Comparison of ENCODE assay signal across 1 cellular context in the genomic region with DNA sequence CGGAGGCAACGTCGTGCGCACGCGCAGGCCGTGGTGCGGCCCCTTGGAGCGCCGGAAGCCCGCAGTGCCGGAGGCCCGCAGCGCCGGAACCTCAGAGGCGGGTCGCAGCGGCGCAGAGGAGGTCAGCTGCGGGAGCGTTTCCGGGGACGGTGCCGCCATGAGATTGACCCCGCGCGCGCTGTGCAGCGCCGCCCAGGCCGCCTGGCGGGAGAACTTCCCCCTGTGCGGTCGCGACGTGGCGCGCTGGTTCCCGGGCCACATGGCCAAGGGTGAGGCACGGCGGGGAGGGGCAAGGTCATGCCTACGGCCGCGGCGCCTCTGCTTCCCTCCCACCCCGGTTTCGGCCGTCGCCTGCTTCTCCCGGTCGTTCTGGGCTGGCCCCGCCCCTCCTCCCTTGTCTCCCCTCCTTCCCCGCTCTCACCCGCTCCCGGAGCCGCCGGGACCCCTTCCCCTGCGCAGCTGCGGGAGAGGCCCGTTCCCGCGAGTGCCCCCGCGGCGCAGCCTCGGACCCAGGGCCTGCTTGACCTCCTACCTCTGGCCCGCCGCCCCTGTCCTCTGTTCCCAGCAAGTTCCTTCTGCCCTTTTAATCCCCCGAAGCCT.
TF ChIP-seq lines count a peak whose summit lies in the region.

A gene with protein sequence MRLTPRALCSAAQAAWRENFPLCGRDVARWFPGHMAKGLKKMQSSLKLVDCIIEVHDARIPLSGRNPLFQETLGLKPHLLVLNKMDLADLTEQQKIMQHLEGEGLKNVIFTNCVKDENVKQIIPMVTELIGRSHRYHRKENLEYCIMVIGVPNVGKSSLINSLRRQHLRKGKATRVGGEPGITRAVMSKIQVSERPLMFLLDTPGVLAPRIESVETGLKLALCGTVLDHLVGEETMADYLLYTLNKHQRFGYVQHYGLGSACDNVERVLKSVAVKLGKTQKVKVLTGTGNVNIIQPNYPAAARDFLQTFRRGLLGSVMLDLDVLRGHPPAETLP (plus strand): TSS at position 94 of the 600 bp plus-strand sequence. CDS start 64 bp downstream, at position 158.

TF ChIP-seq in K562, 482 proteins besides CTCF, POLR2A, EP300 and RAD21 (continued from another document and continues in another):
- TF ChIP-seq FOSL1 (tag; conservative IDR thresholded peaks at IDR 0.05) = peak; percentile 43; the same call in 1 of the 2 replicates
- TF ChIP-seq, protein P1, sequence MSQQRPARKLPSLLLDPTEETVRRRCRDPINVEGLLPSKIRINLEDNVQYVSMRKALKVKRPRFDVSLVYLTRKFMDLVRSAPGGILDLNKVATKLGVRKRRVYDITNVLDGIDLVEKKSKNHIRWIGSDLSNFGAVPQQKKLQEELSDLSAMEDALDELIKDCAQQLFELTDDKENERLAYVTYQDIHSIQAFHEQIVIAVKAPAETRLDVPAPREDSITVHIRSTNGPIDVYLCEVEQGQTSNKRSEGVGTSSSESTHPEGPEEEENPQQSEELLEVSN (IDR thresholded peaks at IDR 0.05; ENCODE audit: borderline replicate concordance in 1 of 2, extremely low read depth in 1 of 2, insufficient read depth in 1 of 2, insufficient read length in 1 of 2, low read depth in 1 of 2, low read length in 1 of 2, poor library complexity in 1 of 2, severe bottlenecking in 1 of 2) = peak; percentile 95 to 98
- TF ChIP-seq RBBP5 (IDR thresholded peaks at IDR 0.05; ENCODE audit: borderline replicate concordance, insufficient read depth, low read length, poor library complexity, severe bottlenecking) = peak; percentile 65
- no peak for TF ChIP-seq KAT8 (IDR thresholded peaks at IDR 0.05; ENCODE audit: low read depth)
- peak; percentile 96 for TF ChIP-seq CCNT2 (IDR thresholded peaks at IDR 0.05; ENCODE audit: borderline replicate concordance, extremely low read depth, insufficient read length, low read depth, low read length)
- TF ChIP-seq, protein P2, sequence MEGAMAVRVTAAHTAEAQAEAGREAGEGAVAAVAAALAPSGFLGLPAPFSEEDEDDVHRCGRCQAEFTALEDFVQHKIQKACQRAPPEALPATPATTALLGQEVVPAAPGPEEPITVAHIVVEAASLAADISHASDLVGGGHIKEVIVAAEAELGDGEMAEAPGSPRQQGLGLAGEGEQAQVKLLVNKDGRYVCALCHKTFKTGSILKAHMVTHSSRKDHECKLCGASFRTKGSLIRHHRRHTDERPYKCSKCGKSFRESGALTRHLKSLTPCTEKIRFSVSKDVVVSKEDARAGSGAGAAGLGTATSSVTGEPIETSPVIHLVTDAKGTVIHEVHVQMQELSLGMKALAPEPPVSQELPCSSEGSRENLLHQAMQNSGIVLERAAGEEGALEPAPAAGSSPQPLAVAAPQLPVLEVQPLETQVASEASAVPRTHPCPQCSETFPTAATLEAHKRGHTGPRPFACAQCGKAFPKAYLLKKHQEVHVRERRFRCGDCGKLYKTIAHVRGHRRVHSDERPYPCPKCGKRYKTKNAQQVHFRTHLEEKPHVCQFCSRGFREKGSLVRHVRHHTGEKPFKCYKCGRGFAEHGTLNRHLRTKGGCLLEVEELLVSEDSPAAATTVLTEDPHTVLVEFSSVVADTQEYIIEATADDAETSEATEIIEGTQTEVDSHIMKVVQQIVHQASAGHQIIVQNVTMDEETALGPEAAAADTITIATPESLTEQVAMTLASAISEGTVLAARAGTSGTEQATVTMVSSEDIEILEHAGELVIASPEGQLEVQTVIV (CRISPR knock-in tag; IDR thresholded peaks at IDR 0.05; ENCODE audit: borderline replicate concordance) = no peak
- TF ChIP-seq POLR2B (IDR thresholded peaks at IDR 0.05; ENCODE audit: low read depth, partially characterized antibody) = peak; percentile 60
- 0 out of 2 replicates have a peak, but pooled peaks have one; percentile 7 for TF ChIP-seq BCOR (IDR thresholded peaks at IDR 0.05)
- TF ChIP-seq CHD2 (IDR thresholded peaks at IDR 0.05; ENCODE audit: low read depth, low read length) = peak; percentile 37; the same call in 1 of the 2 replicates
- TF ChIP-seq MXI1 (IDR thresholded peaks at IDR 0.05; ENCODE audit: low read depth, low read length) = peak; percentile 60
- TF ChIP-seq HDGF (IDR thresholded peaks at IDR 0.05) = no peak
- TF ChIP-seq KDM4B (IDR thresholded peaks at IDR 0.05; ENCODE audit: borderline replicate concordance in 2 of 2, low read depth in 1 of 2) = peak in 1 of 2 experiments; percentile 78; a peak in 2 of 4 replicates
- peak; percentile 8; the same call in 1 of the 2 replicates for TF ChIP-seq NFIC (IDR thresholded peaks at IDR 0.05)
- TF ChIP-seq ZNF507 (tag; conservative IDR thresholded peaks at IDR 0.05) = no peak
- TF ChIP-seq, protein P3, sequence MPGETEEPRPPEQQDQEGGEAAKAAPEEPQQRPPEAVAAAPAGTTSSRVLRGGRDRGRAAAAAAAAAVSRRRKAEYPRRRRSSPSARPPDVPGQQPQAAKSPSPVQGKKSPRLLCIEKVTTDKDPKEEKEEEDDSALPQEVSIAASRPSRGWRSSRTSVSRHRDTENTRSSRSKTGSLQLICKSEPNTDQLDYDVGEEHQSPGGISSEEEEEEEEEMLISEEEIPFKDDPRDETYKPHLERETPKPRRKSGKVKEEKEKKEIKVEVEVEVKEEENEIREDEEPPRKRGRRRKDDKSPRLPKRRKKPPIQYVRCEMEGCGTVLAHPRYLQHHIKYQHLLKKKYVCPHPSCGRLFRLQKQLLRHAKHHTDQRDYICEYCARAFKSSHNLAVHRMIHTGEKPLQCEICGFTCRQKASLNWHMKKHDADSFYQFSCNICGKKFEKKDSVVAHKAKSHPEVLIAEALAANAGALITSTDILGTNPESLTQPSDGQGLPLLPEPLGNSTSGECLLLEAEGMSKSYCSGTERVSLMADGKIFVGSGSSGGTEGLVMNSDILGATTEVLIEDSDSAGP (CRISPR knock-in tag; IDR thresholded peaks at IDR 0.05) = no peak
- peak; percentile 68 for TF ChIP-seq C11orf30 (IDR thresholded peaks at IDR 0.05; ENCODE audit: low read depth)
- TF ChIP-seq TOE1 (IDR thresholded peaks at IDR 0.05; ENCODE audit: borderline replicate concordance) = no peak
- TF ChIP-seq TOE1 (CRISPR knock-in tag; IDR thresholded peaks at IDR 0.05; ENCODE audit: borderline replicate concordance, low read depth) = no peak
- no peak for TF ChIP-seq MCM5 (IDR thresholded peaks at IDR 0.05; ENCODE audit: low read depth)
- TF ChIP-seq, protein P4, sequence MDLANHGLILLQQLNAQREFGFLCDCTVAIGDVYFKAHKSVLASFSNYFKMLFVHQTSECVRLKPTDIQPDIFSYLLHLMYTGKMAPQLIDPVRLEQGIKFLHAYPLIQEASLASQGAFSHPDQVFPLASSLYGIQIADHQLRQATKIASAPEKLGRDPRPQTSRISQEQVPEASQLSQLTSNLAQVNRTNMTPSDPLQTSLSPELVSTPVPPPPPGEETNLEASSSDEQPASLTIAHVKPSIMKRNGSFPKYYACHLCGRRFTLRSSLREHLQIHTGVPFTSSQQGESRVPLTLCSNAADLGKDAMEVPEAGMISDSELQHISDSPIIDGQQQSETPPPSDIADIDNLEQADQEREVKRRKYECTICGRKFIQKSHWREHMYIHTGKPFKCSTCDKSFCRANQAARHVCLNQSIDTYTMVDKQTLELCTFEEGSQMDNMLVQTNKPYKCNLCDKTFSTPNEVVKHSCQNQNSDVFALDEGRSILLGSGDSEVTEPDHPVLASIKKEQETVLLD (IDR thresholded peaks at IDR 0.05) = no peak; the same call in none of the 2 replicates
- TF ChIP-seq PRMT5 (CRISPR knock-in tag; IDR thresholded peaks at IDR 0.05) = no peak
- no peak for TF ChIP-seq MEF2D (tag; conservative IDR thresholded peaks at IDR 0.05; ENCODE audit: low read depth)
- TF ChIP-seq JUN (IDR thresholded peaks at IDR 0.05; ENCODE audit: borderline replicate concordance, low read depth, low read length) = peak; percentile 21; the same call in 1 of the 2 replicates
- no peak; the same call in 1 of the 2 replicates for TF ChIP-seq JUN (CRISPR knock-in tag; IDR thresholded peaks at IDR 0.05; ENCODE audit: borderline replicate concordance)
- TF ChIP-seq DDX20 (tag; IDR thresholded peaks at IDR 0.05; ENCODE audit: low read depth) = no peak
- TF ChIP-seq, protein P5, sequence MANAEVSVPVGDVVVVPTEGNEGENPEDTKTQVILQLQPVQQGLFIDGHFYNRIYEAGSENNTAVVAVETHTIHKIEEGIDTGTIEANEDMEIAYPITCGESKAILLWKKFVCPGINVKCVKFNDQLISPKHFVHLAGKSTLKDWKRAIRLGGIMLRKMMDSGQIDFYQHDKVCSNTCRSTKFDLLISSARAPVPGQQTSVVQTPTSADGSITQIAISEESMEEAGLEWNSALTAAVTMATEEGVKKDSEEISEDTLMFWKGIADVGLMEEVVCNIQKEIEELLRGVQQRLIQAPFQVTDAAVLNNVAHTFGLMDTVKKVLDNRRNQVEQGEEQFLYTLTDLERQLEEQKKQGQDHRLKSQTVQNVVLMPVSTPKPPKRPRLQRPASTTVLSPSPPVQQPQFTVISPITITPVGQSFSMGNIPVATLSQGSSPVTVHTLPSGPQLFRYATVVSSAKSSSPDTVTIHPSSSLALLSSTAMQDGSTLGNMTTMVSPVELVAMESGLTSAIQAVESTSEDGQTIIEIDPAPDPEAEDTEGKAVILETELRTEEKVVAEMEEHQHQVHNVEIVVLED (CRISPR knock-in tag; IDR thresholded peaks at IDR 0.05) = peak; percentile 84
- TF ChIP-seq ELF1 (tag; IDR thresholded peaks at IDR 0.05) = peak; percentile 84
- TF ChIP-seq U2AF1 (optimal IDR thresholded peaks at IDR 0.05; ENCODE audit: low read depth, low read length) = peak; percentile 75
- TF ChIP-seq POLR2AphosphoS5 (IDR thresholded peaks at IDR 0.05; ENCODE audit: control insufficient read depth, insufficient read depth, low read depth, low read length) = peak; percentile 62; the same call in 1 of the 2 replicates
- no peak for TF ChIP-seq HDAC8 (tag; IDR thresholded peaks at IDR 0.05)
- TF ChIP-seq, protein P6, sequence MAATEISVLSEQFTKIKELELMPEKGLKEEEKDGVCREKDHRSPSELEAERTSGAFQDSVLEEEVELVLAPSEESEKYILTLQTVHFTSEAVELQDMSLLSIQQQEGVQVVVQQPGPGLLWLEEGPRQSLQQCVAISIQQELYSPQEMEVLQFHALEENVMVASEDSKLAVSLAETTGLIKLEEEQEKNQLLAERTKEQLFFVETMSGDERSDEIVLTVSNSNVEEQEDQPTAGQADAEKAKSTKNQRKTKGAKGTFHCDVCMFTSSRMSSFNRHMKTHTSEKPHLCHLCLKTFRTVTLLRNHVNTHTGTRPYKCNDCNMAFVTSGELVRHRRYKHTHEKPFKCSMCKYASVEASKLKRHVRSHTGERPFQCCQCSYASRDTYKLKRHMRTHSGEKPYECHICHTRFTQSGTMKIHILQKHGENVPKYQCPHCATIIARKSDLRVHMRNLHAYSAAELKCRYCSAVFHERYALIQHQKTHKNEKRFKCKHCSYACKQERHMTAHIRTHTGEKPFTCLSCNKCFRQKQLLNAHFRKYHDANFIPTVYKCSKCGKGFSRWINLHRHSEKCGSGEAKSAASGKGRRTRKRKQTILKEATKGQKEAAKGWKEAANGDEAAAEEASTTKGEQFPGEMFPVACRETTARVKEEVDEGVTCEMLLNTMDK (IDR thresholded peaks at IDR 0.05; ENCODE audit: borderline replicate concordance, insufficient read depth, low read depth, low read length, poor library complexity, severe bottlenecking) = peak; percentile 75
- peak in 1 of 2 experiments; percentile 87; a peak in 2 of 4 replicates for TF ChIP-seq HDAC1 (IDR thresholded peaks at IDR 0.05)
- TF ChIP-seq TARDBP (IDR thresholded peaks at IDR 0.05) = 0 out of 2 replicates have a peak, but pooled peaks have one; percentile 40
- peak; percentile 75; the same call in 1 of the 2 replicates for TF ChIP-seq SIN3B (IDR thresholded peaks at IDR 0.05; ENCODE audit: low read depth)
- no peak for TF ChIP-seq ZNF764 (CRISPR knock-in tag; IDR thresholded peaks at IDR 0.05; ENCODE audit: low read depth)
- TF ChIP-seq, protein P7, sequence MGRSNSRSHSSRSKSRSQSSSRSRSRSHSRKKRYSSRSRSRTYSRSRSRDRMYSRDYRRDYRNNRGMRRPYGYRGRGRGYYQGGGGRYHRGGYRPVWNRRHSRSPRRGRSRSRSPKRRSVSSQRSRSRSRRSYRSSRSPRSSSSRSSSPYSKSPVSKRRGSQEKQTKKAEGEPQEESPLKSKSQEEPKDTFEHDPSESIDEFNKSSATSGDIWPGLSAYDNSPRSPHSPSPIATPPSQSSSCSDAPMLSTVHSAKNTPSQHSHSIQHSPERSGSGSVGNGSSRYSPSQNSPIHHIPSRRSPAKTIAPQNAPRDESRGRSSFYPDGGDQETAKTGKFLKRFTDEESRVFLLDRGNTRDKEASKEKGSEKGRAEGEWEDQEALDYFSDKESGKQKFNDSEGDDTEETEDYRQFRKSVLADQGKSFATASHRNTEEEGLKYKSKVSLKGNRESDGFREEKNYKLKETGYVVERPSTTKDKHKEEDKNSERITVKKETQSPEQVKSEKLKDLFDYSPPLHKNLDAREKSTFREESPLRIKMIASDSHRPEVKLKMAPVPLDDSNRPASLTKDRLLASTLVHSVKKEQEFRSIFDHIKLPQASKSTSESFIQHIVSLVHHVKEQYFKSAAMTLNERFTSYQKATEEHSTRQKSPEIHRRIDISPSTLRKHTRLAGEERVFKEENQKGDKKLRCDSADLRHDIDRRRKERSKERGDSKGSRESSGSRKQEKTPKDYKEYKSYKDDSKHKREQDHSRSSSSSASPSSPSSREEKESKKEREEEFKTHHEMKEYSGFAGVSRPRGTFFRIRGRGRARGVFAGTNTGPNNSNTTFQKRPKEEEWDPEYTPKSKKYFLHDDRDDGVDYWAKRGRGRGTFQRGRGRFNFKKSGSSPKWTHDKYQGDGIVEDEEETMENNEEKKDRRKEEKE (IDR thresholded peaks at IDR 0.05; ENCODE audit: borderline replicate concordance in 1 of 2, control insufficient read depth in 1 of 2, low read depth in 2 of 2, low read length in 1 of 2) = peak in 1 of 2 experiments; percentile 88; a peak in 2 of 4 replicates
- TF ChIP-seq, protein P8, sequence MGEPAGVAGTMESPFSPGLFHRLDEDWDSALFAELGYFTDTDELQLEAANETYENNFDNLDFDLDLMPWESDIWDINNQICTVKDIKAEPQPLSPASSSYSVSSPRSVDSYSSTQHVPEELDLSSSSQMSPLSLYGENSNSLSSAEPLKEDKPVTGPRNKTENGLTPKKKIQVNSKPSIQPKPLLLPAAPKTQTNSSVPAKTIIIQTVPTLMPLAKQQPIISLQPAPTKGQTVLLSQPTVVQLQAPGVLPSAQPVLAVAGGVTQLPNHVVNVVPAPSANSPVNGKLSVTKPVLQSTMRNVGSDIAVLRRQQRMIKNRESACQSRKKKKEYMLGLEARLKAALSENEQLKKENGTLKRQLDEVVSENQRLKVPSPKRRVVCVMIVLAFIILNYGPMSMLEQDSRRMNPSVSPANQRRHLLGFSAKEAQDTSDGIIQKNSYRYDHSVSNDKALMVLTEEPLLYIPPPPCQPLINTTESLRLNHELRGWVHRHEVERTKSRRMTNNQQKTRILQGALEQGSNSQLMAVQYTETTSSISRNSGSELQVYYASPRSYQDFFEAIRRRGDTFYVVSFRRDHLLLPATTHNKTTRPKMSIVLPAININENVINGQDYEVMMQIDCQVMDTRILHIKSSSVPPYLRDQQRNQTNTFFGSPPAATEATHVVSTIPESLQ (CRISPR knock-in tag; IDR thresholded peaks at IDR 0.05) = peak; percentile 64; the same call in 1 of the 2 replicates
- no peak for TF ChIP-seq ZNF197 (CRISPR knock-in tag; IDR thresholded peaks at IDR 0.05; ENCODE audit: low read depth)
- TF ChIP-seq, protein P9, sequence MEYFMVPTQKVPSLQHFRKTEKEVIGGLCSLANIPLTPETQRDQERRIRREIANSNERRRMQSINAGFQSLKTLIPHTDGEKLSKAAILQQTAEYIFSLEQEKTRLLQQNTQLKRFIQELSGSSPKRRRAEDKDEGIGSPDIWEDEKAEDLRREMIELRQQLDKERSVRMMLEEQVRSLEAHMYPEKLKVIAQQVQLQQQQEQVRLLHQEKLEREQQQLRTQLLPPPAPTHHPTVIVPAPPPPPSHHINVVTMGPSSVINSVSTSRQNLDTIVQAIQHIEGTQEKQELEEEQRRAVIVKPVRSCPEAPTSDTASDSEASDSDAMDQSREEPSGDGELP (CRISPR knock-in tag; IDR thresholded peaks at IDR 0.05; ENCODE audit: borderline replicate concordance) = peak; percentile 96
- no peak for TF ChIP-seq BMI1 (IDR thresholded peaks at IDR 0.05; ENCODE audit: low read length)
